22 cellular contexts compared by ENCODE assay signal in the genomic region with DNA sequence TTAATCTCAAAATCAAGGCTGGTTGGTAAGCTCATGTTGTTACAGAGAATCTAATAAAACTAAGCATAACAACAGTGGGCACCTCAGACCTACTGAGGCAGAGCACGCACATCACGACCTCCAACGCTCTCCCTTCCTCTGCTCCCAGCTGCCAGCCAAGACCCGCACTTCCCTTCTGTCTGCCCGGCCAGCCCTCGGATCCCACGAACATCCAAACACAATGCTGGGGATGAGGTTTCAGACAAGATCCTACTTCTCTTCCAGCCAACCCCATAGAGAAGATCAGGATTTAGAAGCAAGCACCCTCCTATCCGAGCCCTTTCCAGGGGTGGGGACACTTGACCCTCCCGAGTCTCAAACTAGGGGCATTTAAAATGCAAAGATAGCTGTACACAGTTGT.
"Had no signal": no experiment of that assay in that cellular context is flagged by ENCODE, and none has a peak within 500 bp of the region (broad histone marks: within the 10 kb centered on the region; RNA-seq: fewer than 3 reads in every experiment).

No MANE protein-coding gene starts in this region.

- H3K4me3 Mint-ChIP-seq: activated B cell treated with CpG ODN at 0.5 μM for 24 hours; activated CD4-positive, alpha-beta T cell treated with anti-CD3 and anti-CD28 coated beads, Interleukin-2, amount 10 ng/mL, durations not matched to agents 24 days and 14 days; activated CD8-positive, alpha-beta memory T cell treated with anti-CD3 and anti-CD28 coated beads, Interleukin-2, amount 10 ng/mL, durations not matched to agents 7 days and 5 days; activated naive CD4-positive, alpha-beta T cell treated with anti-CD3 and anti-CD28 coated beads, Interleukin-2, amount 10 ng/mL, durations not matched to agents 7 days and 5 days; activated T-cell treated with anti-CD3 and anti-CD28 coated beads, Interleukin-2, amount 50 U/mL, for 24 hours; activated T-helper 1 cell treated with anti-CD3 and anti-CD28 coated beads, Interleukin-12 subunit alpha, Interleukin-12 subunit beta, Interleukin-2, Interleukin-4 antibody, amounts not matched to agents 30 ng/mL and 10 ng/mL and 1 ng/mL, durations not matched to agents 14 hours and 24 hours and 36 hours; brain; T-helper 1 cell treated with Interleukin-12 subunit alpha and Interleukin-12 subunit beta and Interleukin-4 antibody, amounts not matched to agents 30 μg/mL and 1 μg/mL, for 36 hours had no signal

- H3K4me1 Mint-ChIP-seq: activated B cell treated with CpG ODN at 0.5 μM for 24 hours had no signal

- ATAC-seq: activated CD8-positive, alpha-beta memory T cell treated with anti-CD3 and anti-CD28 coated beads, Interleukin-2, amount 10 ng/mL, durations not matched to agents 7 days and 5 days; HepG2; PC-3 had no signal

- H3K27ac Mint-ChIP-seq: activated B cell treated with CpG ODN at 0.5 μM for 24 hours; activated CD4-positive, alpha-beta T cell treated with anti-CD3 and anti-CD28 coated beads, Interleukin-2, amount 10 ng/mL, durations not matched to agents 24 days and 14 days; activated CD8-positive, alpha-beta memory T cell treated with anti-CD3 and anti-CD28 coated beads, Interleukin-2, amount 10 ng/mL, durations not matched to agents 7 days and 5 days; activated naive CD4-positive, alpha-beta T cell treated with anti-CD3 and anti-CD28 coated beads, Interleukin-2, amount 10 ng/mL, durations not matched to agents 7 days and 5 days; activated T-cell treated with anti-CD3 and anti-CD28 coated beads, Interleukin-2, amount 50 U/mL, for 24 hours; activated T-helper 1 cell treated with anti-CD3 and anti-CD28 coated beads, Interleukin-12 subunit alpha, Interleukin-12 subunit beta, Interleukin-2, Interleukin-4 antibody, amounts not matched to agents 30 ng/mL and 10 ng/mL and 1 ng/mL, durations not matched to agents 14 hours and 24 hours and 36 hours; brain; T-helper 1 cell treated with Interleukin-12 subunit alpha and Interleukin-12 subunit beta and Interleukin-4 antibody, amounts not matched to agents 30 μg/mL and 1 μg/mL, for 36 hours had no signal

- H3K36me3 Mint-ChIP-seq: activated naive CD4-positive, alpha-beta T cell treated with anti-CD3 and anti-CD28 coated beads, Interleukin-2, amount 10 ng/mL, durations not matched to agents 7 days and 5 days; brain had no signal

- H3K27me3 Mint-ChIP-seq: activated B cell treated with CpG ODN at 0.5 μM for 24 hours; activated CD4-positive, alpha-beta T cell treated with anti-CD3 and anti-CD28 coated beads, Interleukin-2, amount 10 ng/mL, durations not matched to agents 24 days and 14 days; activated CD8-positive, alpha-beta memory T cell treated with anti-CD3 and anti-CD28 coated beads, Interleukin-2, amount 10 ng/mL, durations not matched to agents 7 days and 5 days; activated naive CD4-positive, alpha-beta T cell treated with anti-CD3 and anti-CD28 coated beads, Interleukin-2, amount 10 ng/mL, durations not matched to agents 7 days and 5 days; activated T-cell treated with anti-CD3 and anti-CD28 coated beads, Interleukin-2, amount 50 U/mL, for 24 hours; brain had no signal

- DNase-seq: activated B cell treated with CpG ODN at 0.5 μM for 24 hours; activated CD4-positive, alpha-beta T cell treated with anti-CD3 and anti-CD28 coated beads for 1 hour; activated CD4-positive, alpha-beta T cell treated with anti-CD3 and anti-CD28 coated beads, Interleukin-2, amount 10 ng/mL, durations not matched to agents 24 days and 14 days; activated CD4-positive, alpha-beta T cell treated with anti-CD3 and anti-CD28 coated beads, Interleukin-2, amount 50 U/mL, for 48 hours; activated CD8-positive, alpha-beta memory T cell treated with anti-CD3 and anti-CD28 coated beads, Interleukin-2, amount 10 ng/mL, durations not matched to agents 7 days and 5 days; activated gamma-delta T cell; activated naive CD4-positive, alpha-beta T cell treated with anti-CD3 and anti-CD28 coated beads, Interleukin-2, amount 10 ng/mL, durations not matched to agents 7 days and 5 days; activated T-cell treated with anti-CD3 and anti-CD28 coated beads, Interleukin-2, amount 50 U/mL, for 24 hours; amygdala; NCI-H1092; NCI-H1417; NCI-H1694; NCI-H2029; NCI-H510A treated with DMSO at 0.1 percent for 48 hours; PC-3; SHP77 treated with DMSO at 0.1 percent for 48 hours; T-helper 9 cell had no signal

- H3K9me3 Mint-ChIP-seq: activated B cell treated with CpG ODN at 0.5 μM for 24 hours; activated CD4-positive, alpha-beta T cell treated with anti-CD3 and anti-CD28 coated beads, Interleukin-2, amount 10 ng/mL, durations not matched to agents 24 days and 14 days; activated naive CD4-positive, alpha-beta T cell treated with anti-CD3 and anti-CD28 coated beads, Interleukin-2, amount 10 ng/mL, durations not matched to agents 7 days and 5 days; activated T-cell treated with anti-CD3 and anti-CD28 coated beads, Interleukin-2, amount 50 U/mL, for 24 hours; activated T-helper 1 cell treated with anti-CD3 and anti-CD28 coated beads, Interleukin-12 subunit alpha, Interleukin-12 subunit beta, Interleukin-2, Interleukin-4 antibody, amounts not matched to agents 30 ng/mL and 10 ng/mL and 1 ng/mL, durations not matched to agents 14 hours and 24 hours and 36 hours; brain; T-helper 1 cell treated with Interleukin-12 subunit alpha and Interleukin-12 subunit beta and Interleukin-4 antibody, amounts not matched to agents 30 μg/mL and 1 μg/mL, for 36 hours had no signal

- H3K27ac ChIP-seq: KMS-11 had no signal

- H3K9ac ChIP-seq: KMS-11 had no signal
